ENCODE assay signal across 9 cellular contexts in the genomic region with DNA sequence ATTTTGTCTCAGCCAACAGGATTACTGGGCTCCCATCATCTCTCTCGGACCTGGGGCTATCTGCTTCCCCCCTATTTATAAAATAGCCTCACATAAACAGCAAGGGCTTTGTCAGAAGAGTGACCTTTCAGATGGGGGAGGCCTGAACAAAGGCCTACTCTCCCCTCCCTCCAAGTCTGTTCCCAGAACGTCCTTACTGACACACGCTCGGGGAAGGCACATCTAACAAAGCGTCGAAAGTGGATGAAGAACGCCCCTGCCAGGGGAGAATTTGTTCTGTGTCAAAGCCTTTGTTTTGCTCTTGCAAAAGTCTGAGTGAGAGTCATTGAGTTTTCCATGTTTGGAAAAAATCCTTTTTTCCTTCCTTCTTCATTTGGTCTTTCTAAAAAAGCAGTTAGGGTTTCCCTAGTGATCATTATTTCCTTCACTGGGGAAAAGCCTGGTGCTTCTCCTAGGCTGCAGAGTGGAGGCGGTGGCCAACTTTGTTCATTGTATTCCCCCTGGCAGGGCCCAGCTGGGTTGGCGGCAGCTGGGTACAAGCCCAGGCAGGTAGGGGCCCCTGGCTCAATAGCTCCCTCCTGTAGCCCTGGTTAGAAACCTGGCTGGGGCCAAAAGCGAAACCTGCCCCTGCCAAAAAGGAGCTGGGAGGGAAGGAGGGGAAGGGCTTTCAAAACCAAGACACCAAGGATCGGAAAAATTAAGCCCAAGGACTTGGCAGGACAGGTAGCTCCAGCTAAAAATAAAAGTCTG.
A peak's percentile ranks its signal among the peaks of the same experiment; 100 is the strongest.
DNase-seq lines count a peak whose midpoint lies in the region; ATAC-seq and TF ChIP-seq lines count a peak whose summit lies in the region.
"Had no signal": no experiment of that assay in that cellular context is flagged by ENCODE, and none has a peak within 500 bp of the region (broad histone marks: within the 10 kb centered on the region; RNA-seq: fewer than 3 reads in every experiment).

No MANE protein-coding gene starts in this region.

- H3K36me3 ChIP-seq in tibial artery = no peaks in the 10 kb centered on the region

- intact Hi-C loops in posterior cingulate gyrus (cut with DNase I) (no loop called here), tibial artery (cut with DNase I; ENCODE audit: low total_unique reads) (no loop called here)

- H3K4me3 Mint-ChIP-seq in chondrocyte (ENCODE audit: unreplicated experiment) = no peak overlapping the region

- peak; percentile 97 for DNase-seq in DMS153 treated with DMSO at 0.1 percent for 48 hours (lab: John Stamatoyannopoulos, UW; ENCODE audit: unreplicated experiment)
- peak; percentile 55 for DNase-seq in NCI-H2171 (lab: John Stamatoyannopoulos, UW)
- no peak for DNase-seq in chondrocyte (ENCODE audit: low spot score)
- DNase-seq in posterior cingulate gyrus = peak in 8 of 10 donors; percentile 52 to 92 (median 70)
- no peak for DNase-seq in tibial artery
- no peak for DNase-seq in HuH-7 (ENCODE audit: low spot score)
- DNase-seq in activated CD8-positive, alpha-beta memory T cell treated with anti-CD3 and anti-CD28 coated beads, Interleukin-2, amount 50 U/mL, for 48 hours = no peak
- DNase-seq: activated CD4-positive, alpha-beta T cell treated with anti-CD3 and anti-CD28 coated beads for 4 hours had no signal

- no peaks in the 10 kb centered on the region for H3K9me3 Mint-ChIP-seq in chondrocyte (ENCODE audit: low read depth)

- H3K27me3 Mint-ChIP-seq in chondrocyte (ENCODE audit: low read depth) = no peaks in the 10 kb centered on the region

- H3K4me1 ChIP-seq in tibial artery = peaks cover 7 to 85% (median 60%) of the 10 kb centered on the region in 4 donors

- TF ChIP-seq CTCF in chondrocyte (IDR thresholded peaks at IDR 0.05) (no peak), tibial artery (IDR thresholded peaks at IDR 0.05) (no peak)

- peaks cover 84% of the 10 kb centered on the region for H3K4me1 Mint-ChIP-seq in chondrocyte (ENCODE audit: low read depth)

- no peaks in the 10 kb centered on the region for H3K27me3 ChIP-seq in tibial artery

- H3K27ac ChIP-seq in tibial artery = peak overlapping the region in 1 of 2 donors; percentile 27

- H3K4me3 ChIP-seq in tibial artery = no peak overlapping the region

- ATAC-seq in HG02588 (IDR thresholded peaks at IDR 0.05; ENCODE audit: unreplicated experiment) = no peak

- H3K9me3 ChIP-seq in tibial artery = no peaks in the 10 kb centered on the region

- no peaks in the 10 kb centered on the region for H3K36me3 Mint-ChIP-seq in chondrocyte (ENCODE audit: low read depth)

- peak overlapping the region; percentile 63 for H3K27ac Mint-ChIP-seq in chondrocyte (ENCODE audit: unreplicated experiment)

Comparison
In these comparisons a context has a peak if more than half of its experiments do, and no peak if none do; other contexts are left out.
1. DNase-seq: peak in DMS153 treated with DMSO at 0.1 percent for 48 hours (single experiment), NCI-H2171 (single experiment) and posterior cingulate gyrus (8 of 10); none in chondrocyte (single experiment), tibial artery (0 of 2), HuH-7 (single experiment) and activated CD8-positive, alpha-beta memory T cell treated with anti-CD3 and anti-CD28 coated beads, Interleukin-2, amount 50 U/mL, for 48 hours (single experiment).